ENCODE assay signal across 8 cellular contexts in the genomic region with DNA sequence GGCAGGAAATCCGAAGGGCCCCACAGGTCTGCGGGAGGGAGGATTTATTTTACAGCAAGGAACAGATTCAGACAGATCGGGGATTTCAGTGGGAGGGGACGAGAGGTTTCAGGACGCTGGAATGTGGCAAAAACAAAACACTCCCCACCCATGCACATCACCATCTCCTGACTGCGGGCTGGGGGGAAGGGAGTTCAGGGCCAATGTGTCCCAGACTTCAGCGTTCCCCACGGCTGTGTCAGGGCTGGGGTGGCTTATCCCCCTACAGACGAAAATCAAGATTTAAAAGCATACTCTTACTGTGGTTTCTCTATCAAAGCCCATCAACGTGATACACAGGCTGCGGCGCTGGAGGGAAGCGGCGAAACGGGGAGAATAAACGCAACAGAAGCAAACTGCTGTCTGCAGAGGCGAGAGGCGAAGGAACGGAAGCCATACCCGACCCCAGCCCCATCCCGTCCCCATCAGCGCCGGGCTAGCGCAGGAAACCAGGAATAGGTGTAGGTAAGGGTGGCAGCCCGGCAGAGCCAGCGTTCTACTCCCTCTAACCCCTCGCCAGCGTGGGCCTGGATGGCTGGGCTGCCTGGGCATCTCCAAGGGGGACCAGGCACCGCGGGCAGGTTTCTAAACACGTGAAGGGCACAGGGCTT. TPM values are rescaled to one million over a fixed set of nuclear protein-coding genes. Genes with fewer than 3 reads are reported as not detected.
A peak's percentile ranks its signal among the peaks of the same experiment; 100 is the strongest.
DNase-seq lines count a peak whose midpoint lies in the region; ATAC-seq and TF ChIP-seq lines count a peak whose summit lies in the region.

No MANE protein-coding gene starts in this region.

- H3K27me3 ChIP-seq in ACC112 (ENCODE audit: insufficient read depth, low read length), result peaks cover 71% of the 10 kb centered on the region
- peaks cover 19% of the 10 kb centered on the region for H3K27me3 ChIP-seq in layer of hippocampus (ENCODE audit: control insufficient read depth, insufficient read depth, low read length)
- peaks cover 0 to 44% (median 24%) of the 10 kb centered on the region in 4 donors for H3K27me3 ChIP-seq in upper lobe of left lung

- DNase-seq in HT1080 (ENCODE audit: low read depth) (peak; percentile 82), astrocyte of the spinal cord (ENCODE audit: low read depth, low spot score) (peak; percentile 62), upper lobe of left lung (peak in 1 of 2 donors; percentile 56), NAMALWA (ENCODE audit: low spot score) (no peak)
- no peak for DNase-seq in activated CD8-positive, alpha-beta memory T cell treated with anti-CD3 and anti-CD28 coated beads, Interleukin-2, amount 10 ng/mL, durations not matched to agents 7 days and 5 days

- H3K4me1 ChIP-seq in ACC112 (ENCODE audit: control insufficient read depth, insufficient read depth, low read length, unreplicated experiment) (no peaks in the 10 kb centered on the region), upper lobe of left lung (peaks cover 30 to 43% (median 41%) of the 10 kb centered on the region in 4 donors)

- TF ChIP-seq POLR2A in upper lobe of left lung (IDR thresholded peaks at IDR 0.05), result no peak

- ATAC-seq in upper lobe of left lung (ENCODE audit: low FRiP score in 2 of 2) (peak in 1 of 2 donors; percentile 46), GM19467 (IDR thresholded peaks at IDR 0.05; ENCODE audit: unreplicated experiment) (no peak)
- no peak for ATAC-seq in activated CD8-positive, alpha-beta memory T cell treated with anti-CD3 and anti-CD28 coated beads, Interleukin-2, amount 10 ng/mL, durations not matched to agents 7 days and 5 days

- H3K27me3 Mint-ChIP-seq in activated CD8-positive, alpha-beta memory T cell treated with anti-CD3 and anti-CD28 coated beads, Interleukin-2, amount 10 ng/mL, durations not matched to agents 7 days and 5 days, result peaks cover 72% of the 10 kb centered on the region

- no peak overlapping the region for H3K4me3 Mint-ChIP-seq in activated CD8-positive, alpha-beta memory T cell treated with anti-CD3 and anti-CD28 coated beads, Interleukin-2, amount 10 ng/mL, durations not matched to agents 7 days and 5 days

- peaks cover 6% of the 10 kb centered on the region for H3K36me3 Mint-ChIP-seq in activated CD8-positive, alpha-beta memory T cell treated with anti-CD3 and anti-CD28 coated beads, Interleukin-2, amount 10 ng/mL, durations not matched to agents 7 days and 5 days

- no peak for TF ChIP-seq CTCF in astrocyte of the spinal cord (IDR thresholded peaks at IDR 0.05; ENCODE audit: low read depth, low read length)
- no peak for TF ChIP-seq CTCF in upper lobe of left lung (IDR thresholded peaks at IDR 0.05)

- CTCF ChIA-PET in activated CD8-positive, alpha-beta memory T cell treated with anti-CD3 and anti-CD28 coated beads, Interleukin-2, amount 10 ng/mL, durations not matched to agents 7 days and 5 days (lab: Charles Lee), result no interaction called here

- H3K4me1 Mint-ChIP-seq in activated CD8-positive, alpha-beta memory T cell treated with anti-CD3 and anti-CD28 coated beads, Interleukin-2, amount 10 ng/mL, durations not matched to agents 7 days and 5 days, result peaks cover 8% of the 10 kb centered on the region

- 4% methylated on average over 12 to 31 of the region's 31 CpGs for WGBS in upper lobe of left lung, 2 donors

- no peaks in the 10 kb centered on the region for H3K79me2 ChIP-seq in ACC112 (ENCODE audit: control insufficient read depth, insufficient read depth, low read length, unreplicated experiment)

- peak overlapping the region; percentile 52 for H2AFZ ChIP-seq in ACC112 (ENCODE audit: low read length, unreplicated experiment)

- no peaks in the 10 kb centered on the region for H3K9me3 Mint-ChIP-seq in activated CD8-positive, alpha-beta memory T cell treated with anti-CD3 and anti-CD28 coated beads, Interleukin-2, amount 10 ng/mL, durations not matched to agents 7 days and 5 days (ENCODE audit: low read depth)

- H3K9me3 ChIP-seq in upper lobe of left lung, result no peaks in the 10 kb centered on the region

- in situ Hi-C loops in astrocyte of the spinal cord (cut with HindIII; ENCODE audit: low sequenced_read_pairs), result no loop called here

- no peak overlapping the region for H3K27ac ChIP-seq in ACC112 (ENCODE audit: low read depth, low read length)
- peak overlapping the region; percentile 46 for H3K27ac ChIP-seq in layer of hippocampus (ENCODE audit: low read depth, low read length)
- H3K27ac ChIP-seq in upper lobe of left lung, result peak overlapping the region in 1 of 4 donors; percentile 32

- TF ChIP-seq EP300 in upper lobe of left lung (IDR thresholded peaks at IDR 0.05), result no peak

- peak overlapping the region; percentile 70 for H3K4me3 ChIP-seq in ACC112 (ENCODE audit: low read depth, low read length)
- peak overlapping the region; percentile 78 for H3K4me3 ChIP-seq in astrocyte of the spinal cord (ENCODE audit: low read depth, low read length)
- H3K4me3 ChIP-seq in upper lobe of left lung, result peak overlapping the region; percentile 10 to 54 (median 42)

- H3K36me3 ChIP-seq in ACC112 (ENCODE audit: insufficient read depth, low read length) (no peaks in the 10 kb centered on the region), upper lobe of left lung (no peaks in the 10 kb centered on the region)

- H3K27ac Mint-ChIP-seq in activated CD8-positive, alpha-beta memory T cell treated with anti-CD3 and anti-CD28 coated beads, Interleukin-2, amount 10 ng/mL, durations not matched to agents 7 days and 5 days, result no peak overlapping the region

RNA-seq across cellular contexts. Expression of gene TENM4, which starts 2.7 kb away (rescaled TPM):
- 27.1 and 33.5 TPM in 2 replicates for total RNA-seq in HT1080 (2014; rRNA removed; shearing (Covaris generic))
- polyA plus RNA-seq in HT1080 (2015; cell fraction: cytosol; rRNA removed), result 7.9 and 8.0 TPM in 2 replicates
- polyA plus RNA-seq in HT1080 (2015; cell fraction: nucleus; rRNA removed), result 15.5 and 17.6 TPM in 2 replicates
- 10 to 100 TPM in 2 of 6 donors, 1 to 10 TPM in 3, under 1 TPM in 1; 0.11 to 20.0 (median 3.7) TPM for total RNA-seq in upper lobe of left lung
- total RNA-seq in activated CD8-positive, alpha-beta memory T cell treated with anti-CD3 and anti-CD28 coated beads, Interleukin-2, amount 10 ng/mL, durations not matched to agents 7 days and 5 days, result not detected

Comparison
In these comparisons a context has a peak if more than half of its experiments do, and no peak if none do; other contexts are left out.
1. DNase-seq: peak in HT1080 (single experiment) and astrocyte of the spinal cord (single experiment); none in NAMALWA (single experiment) and activated CD8-positive, alpha-beta memory T cell treated with anti-CD3 and anti-CD28 coated beads, Interleukin-2, amount 10 ng/mL, durations not matched to agents 7 days and 5 days (single experiment).
2. Peak in every context shown above with its lines, with median percentiles within 50 percentile points of each other: H3K4me3 ChIP-seq.